ENCODE assay signal across 25 cellular contexts in the genomic region with DNA sequence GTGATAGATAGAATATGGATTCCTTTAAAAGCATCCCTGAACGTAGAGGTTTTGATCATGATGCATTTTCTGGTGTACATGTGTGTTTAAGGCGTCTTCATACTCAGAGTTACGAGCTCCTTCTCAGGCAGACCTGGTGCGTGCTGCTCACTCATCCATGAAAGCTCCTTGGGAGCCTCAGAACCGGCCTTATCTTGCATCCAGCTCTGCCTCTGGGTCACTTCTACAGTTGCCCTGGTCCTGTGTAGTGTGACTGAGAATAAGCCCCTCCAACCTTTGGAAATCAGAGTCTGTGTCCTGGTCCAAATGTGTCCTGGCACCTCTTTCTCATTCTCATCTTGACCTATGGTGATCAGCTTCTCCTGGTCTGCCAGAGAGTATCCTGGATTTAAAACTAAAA.
"Had no signal": no experiment of that assay in that cellular context is flagged by ENCODE, and none has a peak within 500 bp of the region (broad histone marks: within the 10 kb centered on the region; RNA-seq: fewer than 3 reads in every experiment).

No MANE protein-coding gene starts in this region.

- H3K4me1 ChIP-seq: foreskin keratinocyte, pancreas, right lobe of liver, vagina had no signal

- H3K4me1 Mint-ChIP-seq: natural killer cell, neural crest cell had no signal

- H3K4me3 Mint-ChIP-seq: natural killer cell; neural crest cell; stimulated activated naive B cell treated with anti-CD40 and anti-IgM and Interleukin-4, amounts not matched to agents 10 μg/mL and 1 μg/mL and 100 μg/mL, for 72 hours; stimulated activated naive CD8-positive, alpha-beta T cell treated with anti-CD3 and anti-CD28 coated beads, Interleukin-15, Interleukin-2, amounts not matched to agents 100 ng/mL and 50 ng/mL, for 24 hours had no signal

- H3K27ac Mint-ChIP-seq: natural killer cell; stimulated activated naive B cell treated with anti-CD40 and anti-IgM and Interleukin-4, amounts not matched to agents 10 μg/mL and 1 μg/mL and 100 μg/mL, for 72 hours; stimulated activated naive CD8-positive, alpha-beta T cell treated with anti-CD3 and anti-CD28 coated beads, Interleukin-15, Interleukin-2, amounts not matched to agents 100 ng/mL and 50 ng/mL, for 24 hours had no signal

- H3K4me3 ChIP-seq: esophagus muscularis mucosa, gastroesophageal sphincter, heart right ventricle, lower lobe of right lung, pancreas, right lobe of liver, thoracic aorta, tibial nerve, upper lobe of left lung, vagina had no signal

- H3K27me3 ChIP-seq: esophagus muscularis mucosa, foreskin keratinocyte, gastroesophageal sphincter, heart right ventricle, neutrophil, pancreas, right lobe of liver, tibial nerve, upper lobe of left lung, vagina had no signal

- H3K27ac ChIP-seq: foreskin keratinocyte, neutrophil, right lobe of liver, thoracic aorta, vagina had no signal

- DNase-seq: effector CD8-positive, alpha-beta T cell; foreskin keratinocyte; heart right ventricle; hippocampal formation; kidney glomerular epithelial cell; left colon; left ventricle myocardium superior; lower lobe of right lung; natural killer cell; pancreas; retina; right lobe of liver; small intestine; stimulated activated CD4-positive, alpha-beta T cell treated with anti-CD3 and anti-CD28 coated beads, Interleukin-15, amount 100 ng/mL, for 24 hours; stimulated activated CD4-positive, alpha-beta T cell treated with anti-CD3 and anti-CD28 coated beads, Interleukin-2, amount 100 ng/mL, for 48 hours; stimulated activated naive B cell treated with anti-CD40 and anti-IgM and Interleukin-4, amounts not matched to agents 10 μg/mL and 1 μg/mL and 100 μg/mL, for 72 hours; upper lobe of left lung had no signal

- H3K36me3 ChIP-seq: neutrophil, pancreas, right lobe of liver, vagina had no signal

- ATAC-seq: foreskin keratinocyte; gastroesophageal sphincter; left colon; left ventricle myocardium superior; natural killer cell; pancreas; stimulated activated naive B cell treated with anti-CD40 and anti-IgM and Interleukin-4, amounts not matched to agents 10 μg/mL and 1 μg/mL and 100 μg/mL, for 72 hours had no signal

- H3K36me3 Mint-ChIP-seq: natural killer cell had no signal

- H3K9me3 Mint-ChIP-seq: natural killer cell; neural crest cell; stimulated activated naive B cell treated with anti-CD40 and anti-IgM and Interleukin-4, amounts not matched to agents 10 μg/mL and 1 μg/mL and 100 μg/mL, for 72 hours; stimulated activated naive CD8-positive, alpha-beta T cell treated with anti-CD3 and anti-CD28 coated beads, Interleukin-15, Interleukin-2, amounts not matched to agents 100 ng/mL and 50 ng/mL, for 24 hours had no signal

- H3K27me3 Mint-ChIP-seq: stimulated activated naive B cell treated with anti-CD40 and anti-IgM and Interleukin-4, amounts not matched to agents 10 μg/mL and 1 μg/mL and 100 μg/mL, for 72 hours; stimulated activated naive CD8-positive, alpha-beta T cell treated with anti-CD3 and anti-CD28 coated beads, Interleukin-15, Interleukin-2, amounts not matched to agents 100 ng/mL and 50 ng/mL, for 24 hours had no signal

- H3K9me3 ChIP-seq: esophagus muscularis mucosa, gastroesophageal sphincter, heart right ventricle, lower lobe of right lung, neutrophil, pancreas, right lobe of liver, thoracic aorta, tibial nerve, upper lobe of left lung, vagina had no signal
